ENCODE assay signal across 1 cellular context in the genomic region with DNA sequence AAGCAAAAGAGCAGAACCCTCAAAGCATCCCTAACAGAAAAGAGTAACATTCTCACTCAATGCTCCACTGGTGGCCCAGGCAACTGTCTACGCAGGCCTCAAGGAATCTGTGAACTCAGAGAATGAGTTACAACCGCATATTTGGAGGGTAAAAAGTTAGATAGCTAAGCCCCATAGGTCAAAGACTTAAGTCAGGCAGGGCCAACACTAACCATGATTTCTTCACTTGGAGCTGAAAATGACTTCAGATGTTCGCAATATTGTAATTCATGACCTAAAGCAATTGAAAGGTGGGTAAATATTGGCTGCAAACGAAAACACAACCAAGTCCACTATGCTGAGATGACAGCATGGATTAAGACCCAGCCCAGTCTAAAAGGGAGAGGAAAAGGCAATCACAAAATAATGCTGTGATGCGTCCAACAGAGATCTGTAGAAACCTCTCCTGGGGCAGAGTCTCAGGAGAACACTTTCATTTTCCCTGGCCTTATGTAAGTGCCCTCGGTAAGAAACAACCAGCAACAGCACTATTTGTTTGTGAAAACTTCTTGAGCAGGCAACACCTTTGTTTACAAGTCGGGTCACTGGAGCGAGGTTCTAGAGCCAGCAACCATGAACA.
TF ChIP-seq lines count a peak whose summit lies in the region.

No MANE protein-coding gene starts in this region.

TF ChIP-seq in A549, 52 proteins besides CTCF, POLR2A, EP300 and RAD21 (continued from another document):
- TF ChIP-seq HES2 (IDR thresholded peaks at IDR 0.05) (no peak), CBX2 (IDR thresholded peaks at IDR 0.05; ENCODE audit: borderline replicate concordance, low read depth) (no peak)
- TF ChIP-seq, protein P1, sequence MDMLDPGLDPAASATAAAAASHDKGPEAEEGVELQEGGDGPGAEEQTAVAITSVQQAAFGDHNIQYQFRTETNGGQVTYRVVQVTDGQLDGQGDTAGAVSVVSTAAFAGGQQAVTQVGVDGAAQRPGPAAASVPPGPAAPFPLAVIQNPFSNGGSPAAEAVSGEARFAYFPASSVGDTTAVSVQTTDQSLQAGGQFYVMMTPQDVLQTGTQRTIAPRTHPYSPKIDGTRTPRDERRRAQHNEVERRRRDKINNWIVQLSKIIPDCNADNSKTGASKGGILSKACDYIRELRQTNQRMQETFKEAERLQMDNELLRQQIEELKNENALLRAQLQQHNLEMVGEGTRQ (IDR thresholded peaks at IDR 0.05), result no peak
- TF ChIP-seq, protein P2, sequence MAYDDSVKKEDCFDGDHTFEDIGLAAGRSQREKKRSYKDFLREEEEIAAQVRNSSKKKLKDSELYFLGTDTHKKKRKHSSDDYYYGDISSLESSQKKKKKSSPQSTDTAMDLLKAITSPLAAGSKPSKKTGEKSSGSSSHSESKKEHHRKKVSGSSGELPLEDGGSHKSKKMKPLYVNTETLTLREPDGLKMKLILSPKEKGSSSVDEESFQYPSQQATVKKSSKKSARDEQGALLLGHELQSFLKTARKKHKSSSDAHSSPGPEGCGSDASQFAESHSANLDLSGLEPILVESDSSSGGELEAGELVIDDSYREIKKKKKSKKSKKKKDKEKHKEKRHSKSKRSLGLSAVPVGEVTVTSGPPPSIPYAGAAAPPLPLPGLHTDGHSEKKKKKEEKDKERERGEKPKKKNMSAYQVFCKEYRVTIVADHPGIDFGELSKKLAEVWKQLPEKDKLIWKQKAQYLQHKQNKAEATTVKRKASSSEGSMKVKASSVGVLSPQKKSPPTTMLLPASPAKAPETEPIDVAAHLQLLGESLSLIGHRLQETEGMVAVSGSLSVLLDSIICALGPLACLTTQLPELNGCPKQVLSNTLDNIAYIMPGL (CRISPR knock-in tag; IDR thresholded peaks at IDR 0.05; ENCODE audit: borderline replicate concordance), result no peak
